In the genomic region with DNA sequence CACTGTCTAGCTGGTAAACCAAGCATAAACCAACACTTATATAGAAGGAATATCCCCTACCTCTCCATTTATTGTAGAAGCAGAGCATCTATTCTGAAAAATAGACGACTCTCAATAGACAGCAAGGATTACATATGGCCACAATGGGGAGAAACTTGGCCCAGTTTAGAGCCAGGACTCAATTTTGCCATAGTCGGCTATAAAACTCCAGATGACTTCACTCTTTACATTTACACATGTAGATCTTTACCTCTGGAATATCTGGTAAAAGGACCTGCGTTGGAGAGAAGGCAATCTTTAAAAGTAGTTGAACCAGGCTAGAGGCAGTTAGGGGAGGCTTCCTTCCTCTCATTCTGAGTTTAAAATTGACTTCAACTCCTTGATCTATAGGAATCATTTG, we compare ENCODE assay signal across 16 cellular contexts.
DNase-seq lines count a peak whose midpoint lies in the region; FAIRE-seq and TF ChIP-seq lines count a peak whose summit lies in the region.
"Had no signal": no experiment of that assay in that cellular context is flagged by ENCODE, and none has a peak within 500 bp of the region (broad histone marks: within the 10 kb centered on the region; RNA-seq: fewer than 3 reads in every experiment).

No MANE protein-coding gene starts in this region.

- DNase-seq in A673 (ENCODE audit: low spot score) (no peak), H1 (ENCODE audit: low read depth in 1 of 2, low spot score in 2 of 2) (no peak), tibial nerve (ENCODE audit: low spot score in 2 of 2) (no peak), NCI-H2029 (lab: John Stamatoyannopoulos, UW) (no peak)
- no peak for DNase-seq in activated CD8-positive, alpha-beta memory T cell treated with anti-CD3 and anti-CD28 coated beads, Interleukin-2, amount 50 U/mL, for 48 hours
- DNase-seq: 8988T; CD8-positive, alpha-beta T cell; COR-L47; DMS153; GDM1 had no signal

- BruUV-seq in A673 (replicated peaks; lab: Mats Ljungman, UMichigan), result no TSS peak

- CTCF ChIA-PET in A673 (lab: Charles Lee), result interaction anchor here (1.3 to 1.7 kb wide), 3 partner anchors 45 to 243 kb away, joined by 4 to 52 read pairs (median 25); no protein-coding TSS in a partner anchor
- CTCF ChIA-PET in H1 (lab: Charles Lee; ENCODE audit: partially characterized antibody), result interaction anchor here (0.6 to 4.1 kb wide), 52 partner anchors 9 to 1062 kb away, joined by 3 to 108 read pairs (median 6); a partner anchor contains a TSS

- TF ChIP-seq RAD21 in H1 (IDR thresholded peaks at IDR 0.05 in 1 of 2, conservative IDR thresholded peaks at IDR 0.05 in 1 of 2; ENCODE audit: low read depth in 2 of 2, low read length in 2 of 2), result no peak

- TF ChIP-seq EP300 in H1 (IDR thresholded peaks at IDR 0.05; ENCODE audit: borderline replicate concordance in 1 of 2, low read depth in 2 of 2, low read length in 2 of 2) (no peak), tibial nerve (IDR thresholded peaks at IDR 0.05) (no peak)

- H3K36me3 ChIP-seq in A673 (ENCODE audit: insufficient read depth, low read length, poor library complexity, severe bottlenecking), result no peaks in the 10 kb centered on the region
- H3K36me3 ChIP-seq in HUES48 (ENCODE audit: control insufficient read depth, insufficient read depth, low read length), result 0 out of 2 replicates have a peak, but pooled peaks cover 4% of the 10 kb centered on the region
- peaks cover 18% of the 10 kb centered on the region for H3K36me3 ChIP-seq in OCI-LY1 (ENCODE audit: insufficient read depth, low read length)
- no peaks in the 10 kb centered on the region for H3K36me3 ChIP-seq in H1 (ENCODE audit: control insufficient read depth in 2 of 4, insufficient read depth in 4 of 4, low read length in 3 of 4)
- no peaks in the 10 kb centered on the region for H3K36me3 ChIP-seq in tibial nerve

- H2AK5ac ChIP-seq in H1 (ENCODE audit: low read depth, low read length), result no peak overlapping the region

- no peaks in the 10 kb centered on the region for H3K23me2 ChIP-seq in H1 (ENCODE audit: low read depth, low read length)

- no peak overlapping the region for H2BK20ac ChIP-seq in H1 (ENCODE audit: low read length)

- no peak overlapping the region for H3K56ac ChIP-seq in H1 (replicated peaks; ENCODE audit: insufficient read length, low read depth, low read length)

- POLR2A ChIA-PET in A673 (lab: Charles Lee; ENCODE audit: low non-redundant PET), result no interaction called here
- POLR2A ChIA-PET in H1 (lab: Charles Lee; ENCODE audit: partially characterized antibody), result interaction anchor here (1.3 to 1.7 kb wide), 2 partner anchors 86 to 243 kb away, joined by 3 to 7 read pairs; no protein-coding TSS in a partner anchor

- H3K9ac ChIP-seq in HUES48 (ENCODE audit: low read depth, low read length), result no peak overlapping the region
- peak overlapping the region; percentile 16; the same call in 1 of the 2 replicates for H3K9ac ChIP-seq in OCI-LY1 (ENCODE audit: low read length)
- H3K9ac ChIP-seq in H1 (replicated peaks in 1 of 4; ENCODE audit: extremely low read depth in 1 of 4, low read depth in 3 of 4, low read length in 3 of 4), result no peak overlapping the region

- H3K4me1 ChIP-seq in A673 (ENCODE audit: insufficient read depth, low read length, poor library complexity, severe bottlenecking) (peaks cover 55% of the 10 kb centered on the region), HUES48 (ENCODE audit: control insufficient read depth, insufficient read depth, low read length) (peaks cover 39% of the 10 kb centered on the region), OCI-LY1 (ENCODE audit: insufficient read depth, low read length, severe bottlenecking) (peaks cover 67% of the 10 kb centered on the region), H1 (replicated peaks in 1 of 4; ENCODE audit: control insufficient read depth in 3 of 4, insufficient read depth in 4 of 4, low read length in 3 of 4) (peaks cover 2 to 14% (median 4%) of the 10 kb centered on the region in 4 experiments; a peak in 3 of 7 replicates), tibial nerve (peaks cover 0 to 5% (median 2%) of the 10 kb centered on the region in 4 donors)

- no peak overlapping the region for H2BK5ac ChIP-seq in H1 (ENCODE audit: low read depth, low read length)

- H3F3A ChIP-seq in OCI-LY1 (ENCODE audit: insufficient read depth, low read length), result no peaks in the 10 kb centered on the region

- WGBS in H1 (ENCODE audit: extremely low coverage in 1 of 2, insufficient coverage in 1 of 2, insufficient read length in 1 of 2, insufficient replicate concordance in 2 of 2, low coverage in 1 of 2, low lambda C conversion rate in 2 of 2, missing lambda C conversion rate in 1 of 2), 2 experiments, result 81% methylated on average over 3 of the region's 3 CpGs; no CpG with 5 or more reads in 1 of the 2 experiments
- 81 to 87% methylated on average over 3 of the region's 3 CpGs for WGBS in tibial nerve, 2 donors

- no peak for FAIRE-seq in H1 (lab: Jason Lieb, UNC)
- FAIRE-seq: D721Med, GM12892, H54, HTR-8/SVneo had no signal

- H3K27ac ChIP-seq in A673 (ENCODE audit: low read depth, low read length, poor library complexity, severe bottlenecking) (peak overlapping the region; percentile 59), HUES48 (ENCODE audit: low read depth, low read length) (peak overlapping the region; percentile 0), OCI-LY1 (ENCODE audit: low read depth, low read length, poor library complexity, severe bottlenecking) (peak overlapping the region; percentile 68), H1 (ENCODE audit: low read depth, low read length) (no peak overlapping the region), tibial nerve (no peak overlapping the region)

- no peak overlapping the region for H2BK120ac ChIP-seq in H1 (replicated peaks; ENCODE audit: low read depth, low read length)

- H3K18ac ChIP-seq in H1 (ENCODE audit: extremely low read depth, low read length), result no peak overlapping the region

- no peak overlapping the region for H4K5ac ChIP-seq in H1 (ENCODE audit: insufficient read length, low read depth, low read length)

- H3K4me2 ChIP-seq in OCI-LY1 (ENCODE audit: low read length) (peak overlapping the region; percentile 13; the same call in 1 of the 2 replicates), H1 (ENCODE audit: insufficient read depth in 1 of 2, low read depth in 2 of 2, low read length in 2 of 2) (no peak overlapping the region)

- H4K8ac ChIP-seq in H1 (ENCODE audit: extremely low read depth, insufficient read depth, low read length), result no peak overlapping the region

- no peak overlapping the region for H4K91ac ChIP-seq in H1 (replicated peaks; ENCODE audit: insufficient read length, low read length)

- H3K79me1 ChIP-seq in H1 (ENCODE audit: low read depth, low read length), result peaks cover 3% of the 10 kb centered on the region; the same call in 1 of the 2 replicates

- no peak overlapping the region for H2BK12ac ChIP-seq in H1 (ENCODE audit: low read depth, low read length)

- H4K20me1 ChIP-seq in OCI-LY1 (ENCODE audit: insufficient read depth, low read length), result no peaks in the 10 kb centered on the region
- H4K20me1 ChIP-seq in H1 (replicated peaks in 1 of 2; ENCODE audit: control insufficient read depth in 1 of 2, insufficient read depth in 2 of 2, low read length in 2 of 2), result peaks cover 2 to 5% of the 10 kb centered on the region in 2 experiments

- intact Hi-C loops in A673 (cut with micrococcal nuclease; ENCODE audit: unreplicated experiment), result loop anchor here (1.0 to 10.0 kb wide), 6 partner anchors 64 to 392 kb away; no protein-coding TSS in a partner anchor

- no peak overlapping the region for H3K23ac ChIP-seq in H1 (ENCODE audit: insufficient read length)

- H3K27me3 ChIP-seq in A673 (replicated peaks; ENCODE audit: insufficient read depth, low read depth, low read length, poor library complexity), result no peaks in the 10 kb centered on the region
- no peaks in the 10 kb centered on the region for H3K27me3 ChIP-seq in HUES48 (ENCODE audit: control insufficient read depth, insufficient read depth, low read length)
- no peaks in the 10 kb centered on the region for H3K27me3 ChIP-seq in OCI-LY1 (ENCODE audit: insufficient read depth, low read length)
- H3K27me3 ChIP-seq in H1 (replicated peaks in 1 of 4; ENCODE audit: control insufficient read depth in 3 of 4, extremely low read depth in 1 of 4, insufficient read depth in 3 of 4, low read length in 3 of 4), result no peaks in the 10 kb centered on the region
- no peaks in the 10 kb centered on the region for H3K27me3 ChIP-seq in tibial nerve

- no peak overlapping the region for H3K4ac ChIP-seq in H1 (replicated peaks; ENCODE audit: insufficient read length, low read depth, low read length)

- H3K14ac ChIP-seq in H1 (ENCODE audit: insufficient read length), result no peak overlapping the region

- no peaks in the 10 kb centered on the region for H3K9me3 ChIP-seq in A673 (ENCODE audit: low read depth, low read length, poor library complexity, severe bottlenecking)
- H3K9me3 ChIP-seq in HUES48 (ENCODE audit: control insufficient read depth, insufficient read depth, low read length), result no peaks in the 10 kb centered on the region
- no peaks in the 10 kb centered on the region for H3K9me3 ChIP-seq in OCI-LY1 (ENCODE audit: low read length)
- H3K9me3 ChIP-seq in H1 (ENCODE audit: insufficient read depth in 2 of 2, low read depth in 1 of 2, low read length in 1 of 2), result no peaks in the 10 kb centered on the region
- no peaks in the 10 kb centered on the region for H3K9me3 ChIP-seq in tibial nerve

- H2BK15ac ChIP-seq in H1 (ENCODE audit: low read length), result no peak overlapping the region

- no peak for TF ChIP-seq CTCF in A673 (conservative IDR thresholded peaks at IDR 0.05; ENCODE audit: low read depth, low read length)
- no peak for TF ChIP-seq CTCF in OCI-LY1 (IDR thresholded peaks at IDR 0.05; ENCODE audit: low read length)
- TF ChIP-seq CTCF in H1 (IDR thresholded peaks at IDR 0.05; ENCODE audit: control extremely low read depth in 1 of 3, insufficient read depth in 1 of 3, low read depth in 1 of 3, low read length in 3 of 3), result no peak
- no peak for TF ChIP-seq CTCF in tibial nerve (IDR thresholded peaks at IDR 0.05)

- no peak overlapping the region for H2AFZ ChIP-seq in OCI-LY1 (ENCODE audit: low read length)
- no peak overlapping the region for H2AFZ ChIP-seq in H1 (ENCODE audit: low read length)

- no peaks in the 10 kb centered on the region for H3K9me2 ChIP-seq in OCI-LY1 (ENCODE audit: low read depth, low read length)

- H3K4me3 ChIP-seq in A673 (ENCODE audit: low read depth, low read length, poor library complexity, severe bottlenecking), result no peak overlapping the region
- H3K4me3 ChIP-seq in HUES48 (ENCODE audit: low read depth, low read length), result no peak overlapping the region
- H3K4me3 ChIP-seq in OCI-LY1 (ENCODE audit: low read depth, low read length, poor library complexity, severe bottlenecking), result no peak overlapping the region
- H3K4me3 ChIP-seq in H1 (ENCODE audit: extremely low read depth in 1 of 4, insufficient read depth in 2 of 4, low read depth in 3 of 4, low read length in 4 of 4), result no peak overlapping the region
- H3K4me3 ChIP-seq in tibial nerve, result no peak overlapping the region

- H3K79me2 ChIP-seq in OCI-LY1 (ENCODE audit: insufficient read depth, low read length) (peaks cover 18% of the 10 kb centered on the region), H1 (ENCODE audit: control insufficient read depth in 1 of 2, insufficient read depth in 2 of 2, low read length in 2 of 2) (peaks cover 0 to 88% of the 10 kb centered on the region in 2 experiments; a peak in 3 of 4 replicates)

- TF ChIP-seq POLR2A in H1 (IDR thresholded peaks at IDR 0.05; ENCODE audit: control extremely low read depth in 1 of 2, low read depth in 2 of 2, low read length in 2 of 2) (no peak), tibial nerve (IDR thresholded peaks at IDR 0.05) (no peak)

Comparison
In these comparisons a context has a peak if more than half of its experiments do, and no peak if none do; other contexts are left out.
1. H3K27ac ChIP-seq: peak in A673 (single experiment), HUES48 (single experiment) and OCI-LY1 (single experiment); none in H1 (single experiment) and tibial nerve (0 of 4).